Comparison of ENCODE assay signal across 30 cellular contexts in genomic region chr20:61615806-61616205, GRCh38.
"Had no signal": no experiment of that assay in that cellular context is flagged by ENCODE, and none has a peak within 500 bp of the region (broad histone marks: within the 10 kb centered on the region; RNA-seq: fewer than 3 reads in every experiment).

No MANE protein-coding gene starts in this region.

- H3K4me3 Mint-ChIP-seq: activated CD4-positive, alpha-beta memory T cell treated with anti-CD3 and anti-CD28 coated beads for 36 hours; activated CD4-positive, alpha-beta T cell treated with anti-CD3 and anti-CD28 coated beads for 36 hours; activated CD4-positive, alpha-beta T cell treated with anti-CD3 and anti-CD28 coated beads, Interleukin-2, amount 10 ng/mL, durations not matched to agents 24 days and 14 days; activated CD8-positive, alpha-beta T cell treated with anti-CD3 and anti-CD28 coated beads, Interleukin-2, amount 10 ng/mL, durations not matched to agents 7 days and 5 days; activated naive CD8-positive, alpha-beta T cell; activated T-cell treated with anti-CD3 and anti-CD28 coated beads, Interleukin-2, amount 50 U/mL, for 4 hours; activated T-helper 17 cell treated with anti-CD3 and anti-CD28 coated beads, Interleukin-2, amount 50 U/mL, for 72 hours; effector memory CD8-positive, alpha-beta T cell; T-helper 17 cell; T-helper 2 cell treated with Interferon-gamma antibody and Interleukin-4, amounts not matched to agents 5 μg/mL and 100 μg/mL, for 36 hours had no signal

- H3K4me1 ChIP-seq: esophagus squamous epithelium, gastroesophageal sphincter had no signal

- H3K36me3 ChIP-seq: esophagus squamous epithelium, gastroesophageal sphincter had no signal

- ATAC-seq: activated CD4-positive, alpha-beta T cell treated with anti-CD3 and anti-CD28 coated beads for 36 hours; activated CD8-positive, alpha-beta T cell treated with anti-CD3 and anti-CD28 coated beads, Interleukin-2, amount 10 ng/mL, durations not matched to agents 7 days and 5 days; activated T-cell treated with anti-CD3 and anti-CD28 coated beads, Interleukin-2, amount 50 U/mL, for 4 hours; activated T-helper 17 cell treated with anti-CD3 and anti-CD28 coated beads, Interleukin-2, amount 50 U/mL, for 72 hours; body of pancreas; effector memory CD8-positive, alpha-beta T cell; gastroesophageal sphincter; T-helper 17 cell had no signal

- H3K27me3 ChIP-seq: body of pancreas had no signal

- H3K27me3 Mint-ChIP-seq: activated CD4-positive, alpha-beta memory T cell treated with anti-CD3 and anti-CD28 coated beads for 36 hours; activated CD4-positive, alpha-beta T cell treated with anti-CD3 and anti-CD28 coated beads for 36 hours; activated CD4-positive, alpha-beta T cell treated with anti-CD3 and anti-CD28 coated beads, Interleukin-2, amount 10 ng/mL, durations not matched to agents 24 days and 14 days; activated naive CD8-positive, alpha-beta T cell; T-helper 17 cell had no signal

- H3K9me3 Mint-ChIP-seq: activated T-cell treated with anti-CD3 and anti-CD28 coated beads, Interleukin-2, amount 50 U/mL, for 4 hours; activated T-helper 17 cell treated with anti-CD3 and anti-CD28 coated beads, Interleukin-2, amount 50 U/mL, for 72 hours; effector memory CD8-positive, alpha-beta T cell had no signal

- H3K4me3 ChIP-seq: body of pancreas, esophagus squamous epithelium, gastroesophageal sphincter had no signal

- H3K27ac Mint-ChIP-seq: activated CD4-positive, alpha-beta memory T cell treated with anti-CD3 and anti-CD28 coated beads for 36 hours; activated CD4-positive, alpha-beta T cell treated with anti-CD3 and anti-CD28 coated beads for 36 hours; activated CD4-positive, alpha-beta T cell treated with anti-CD3 and anti-CD28 coated beads, Interleukin-2, amount 10 ng/mL, durations not matched to agents 24 days and 14 days; activated CD8-positive, alpha-beta T cell treated with anti-CD3 and anti-CD28 coated beads, Interleukin-2, amount 10 ng/mL, durations not matched to agents 7 days and 5 days; activated naive CD8-positive, alpha-beta T cell; activated T-helper 17 cell treated with anti-CD3 and anti-CD28 coated beads, Interleukin-2, amount 50 U/mL, for 72 hours; effector memory CD8-positive, alpha-beta T cell; T-helper 17 cell; T-helper 2 cell treated with Interferon-gamma antibody and Interleukin-4, amounts not matched to agents 5 μg/mL and 100 μg/mL, for 36 hours had no signal

- H3K36me3 Mint-ChIP-seq: activated CD4-positive, alpha-beta memory T cell treated with anti-CD3 and anti-CD28 coated beads for 36 hours; activated naive CD8-positive, alpha-beta T cell had no signal

- H3K27ac ChIP-seq: body of pancreas, epithelial cell of prostate, esophagus squamous epithelium, gastroesophageal sphincter had no signal

- DNase-seq: activated CD4-positive, alpha-beta memory T cell treated with anti-CD3 and anti-CD28 coated beads for 36 hours; activated CD4-positive, alpha-beta T cell treated with anti-CD3 and anti-CD28 coated beads for 36 hours; activated CD4-positive, alpha-beta T cell treated with anti-CD3 and anti-CD28 coated beads, Interleukin-2, amount 10 ng/mL, durations not matched to agents 24 days and 14 days; activated CD4-positive, CD25-positive, alpha-beta regulatory T cell; activated CD4-positive, CD25-positive, alpha-beta regulatory T cell treated with anti-CD3 and anti-CD28 coated beads, Interleukin-2, amount 50 U/mL, for 72 hours; activated CD8-positive, alpha-beta memory T cell treated with anti-CD3 and anti-CD28 coated beads, Interleukin-2, amount 50 U/mL, for 48 hours; activated CD8-positive, alpha-beta T cell treated with anti-CD3 and anti-CD28 coated beads, Interleukin-2, amount 10 ng/mL, durations not matched to agents 7 days and 5 days; activated effector memory CD4-positive, alpha-beta T cell treated with Interleukin-2 at 50 U/mL for 16 hours; activated gamma-delta T cell treated with Interleukin-2 at 50 U/mL for 16 hours; activated naive CD4-positive, alpha-beta T cell treated with anti-CD3 and anti-CD28 coated beads, Interleukin-2, amount 50 U/mL, for 16 hours; activated naive CD4-positive, alpha-beta T cell treated with Interleukin-2 at 50 U/mL for 16 hours; activated T-cell treated with anti-CD3 and anti-CD28 coated beads for 4 hours; activated T-cell treated with anti-CD3 and anti-CD28 coated beads, Interleukin-2, amount 50 U/mL, for 4 hours; amniotic stem cell; anterior cingulate cortex; body of pancreas; caudate nucleus; cortex of kidney; dermis blood vessel endothelial cell; effector CD4-positive, alpha-beta T cell; effector memory CD8-positive, alpha-beta T cell; esophagus squamous epithelium; foreskin melanocyte; T-helper 1 cell; T-helper 17 cell had no signal

- H3K4me1 Mint-ChIP-seq: activated CD4-positive, alpha-beta T cell treated with anti-CD3 and anti-CD28 coated beads for 36 hours; activated CD4-positive, alpha-beta T cell treated with anti-CD3 and anti-CD28 coated beads, Interleukin-2, amount 10 ng/mL, durations not matched to agents 24 days and 14 days; activated T-helper 17 cell treated with anti-CD3 and anti-CD28 coated beads, Interleukin-2, amount 50 U/mL, for 72 hours; T-helper 17 cell had no signal

- H3K9me3 ChIP-seq: esophagus squamous epithelium had no signal
